ENCODE assay signal across 8 cellular contexts in the genomic region with DNA sequence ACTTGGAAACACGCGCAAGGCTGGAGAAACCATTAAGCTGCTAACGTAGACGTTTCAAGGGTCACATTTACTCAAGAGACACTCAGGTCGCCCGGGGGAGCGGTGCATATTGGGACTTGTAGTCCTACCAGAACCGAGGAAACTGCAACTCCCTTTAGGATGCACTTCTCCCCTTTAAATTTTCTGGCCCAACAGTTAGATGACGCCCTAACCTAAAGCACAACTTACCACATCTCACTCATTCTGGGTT. TPM values are rescaled to one million over a fixed set of nuclear protein-coding genes. Genes with fewer than 3 reads are reported as not detected.
DNase-seq lines count a peak whose midpoint lies in the region; ATAC-seq, FAIRE-seq and TF ChIP-seq lines count a peak whose summit lies in the region.

No MANE protein-coding gene starts in this region.

- no peak for DNase-seq in activated T-cell treated with anti-CD3 and anti-CD28 coated beads, Interleukin-2, amount 50 U/mL, for 72 hours
- DNase-seq in activated T-cell treated with anti-CD3 and anti-CD28 coated beads, Interleukin-2, amount 50 U/mL, for 1 hour, result no peak
- DNase-seq in NCI-H2107 treated with DMSO at 0.1 percent for 48 hours (lab: John Stamatoyannopoulos, UW; ENCODE audit: unreplicated experiment) (peak; percentile 73), bronchial epithelial cell (ENCODE audit: low read depth) (no peak), lower lobe of right lung (peak; percentile 92), thoracic aorta (ENCODE audit: low spot score) (peak; percentile 67)
- DNase-seq in activated CD4-positive, alpha-beta T cell treated with anti-CD3 and anti-CD28 coated beads for 48 hours, result no peak

- no peaks in the 10 kb centered on the region for H3K27me3 Mint-ChIP-seq in activated T-cell treated with anti-CD3 and anti-CD28 coated beads, Interleukin-2, amount 50 U/mL, for 72 hours (ENCODE audit: low read depth)

- FAIRE-seq in bronchial epithelial cell (lab: Jason Lieb, UNC), result no peak

- H3K36me3 ChIP-seq in bronchial epithelial cell (ENCODE audit: control insufficient read depth, insufficient read depth, low read length) (no peaks in the 10 kb centered on the region), lower lobe of right lung (no peaks in the 10 kb centered on the region), thoracic aorta (no peaks in the 10 kb centered on the region)

- no peaks in the 10 kb centered on the region for H3K9me3 Mint-ChIP-seq in activated T-cell treated with anti-CD3 and anti-CD28 coated beads, Interleukin-2, amount 50 U/mL, for 72 hours

- intact Hi-C loops in lower lobe of right lung (cut with DNase I), result no loop called here

- H3K4me1 Mint-ChIP-seq in activated T-cell treated with anti-CD3 and anti-CD28 coated beads, Interleukin-2, amount 50 U/mL, for 72 hours (ENCODE audit: low read depth), result peaks cover 25% of the 10 kb centered on the region

- peak overlapping the region; percentile 96 for H3K27ac ChIP-seq in lower lobe of right lung
- peak overlapping the region; percentile 84 to 94 for H3K27ac ChIP-seq in thoracic aorta

- peak overlapping the region; percentile 98 for H3K27ac Mint-ChIP-seq in activated T-cell treated with anti-CD3 and anti-CD28 coated beads, Interleukin-2, amount 50 U/mL, for 72 hours

- peaks cover 35% of the 10 kb centered on the region for H3K4me1 ChIP-seq in lower lobe of right lung
- peaks cover 23 to 38% of the 10 kb centered on the region in 2 donors for H3K4me1 ChIP-seq in thoracic aorta (ENCODE audit: control insufficient read depth in 1 of 2, low read depth in 2 of 2)

- ATAC-seq in activated T-cell treated with anti-CD3 and anti-CD28 coated beads, Interleukin-2, amount 50 U/mL, for 72 hours (replicated peaks in 1 of 2), result no peak
- ATAC-seq in HG02759 (IDR thresholded peaks at IDR 0.05; ENCODE audit: unreplicated experiment) (peak; percentile 51), lower lobe of right lung (peak; percentile 84), thoracic aorta (ENCODE audit: insufficient number of reproducible peaks, low FRiP score, low read depth) (peak; percentile 74)

- H3K9me3 ChIP-seq in lower lobe of right lung (no peaks in the 10 kb centered on the region), thoracic aorta (no peaks in the 10 kb centered on the region)

- no peaks in the 10 kb centered on the region for H3K27me3 ChIP-seq in bronchial epithelial cell (ENCODE audit: control insufficient read depth, insufficient read depth, low read length)
- no peaks in the 10 kb centered on the region for H3K27me3 ChIP-seq in lower lobe of right lung (ENCODE audit: low read depth)
- H3K27me3 ChIP-seq in thoracic aorta (replicated peaks; ENCODE audit: insufficient read depth), result no peaks in the 10 kb centered on the region

- H3K36me3 Mint-ChIP-seq in activated T-cell treated with anti-CD3 and anti-CD28 coated beads, Interleukin-2, amount 50 U/mL, for 72 hours (ENCODE audit: insufficient read depth in 2 of 2), result peaks cover 1 to 2% of the 10 kb centered on the region in 2 donors

- peak overlapping the region; percentile 99 for H3K4me3 ChIP-seq in bronchial epithelial cell (ENCODE audit: low read depth, low read length)
- peak overlapping the region; percentile 84 for H3K4me3 ChIP-seq in lower lobe of right lung
- H3K4me3 ChIP-seq in thoracic aorta, result peak overlapping the region; percentile 87

- TF ChIP-seq CTCF in bronchial epithelial cell (IDR thresholded peaks at IDR 0.05; ENCODE audit: insufficient read depth, low read length, severe bottlenecking), result no peak
- TF ChIP-seq CTCF in lower lobe of right lung (IDR thresholded peaks at IDR 0.05), result no peak
- no peak for TF ChIP-seq CTCF in thoracic aorta (IDR thresholded peaks at IDR 0.05)

- peak overlapping the region; percentile 95 to 97 for H3K4me3 Mint-ChIP-seq in activated T-cell treated with anti-CD3 and anti-CD28 coated beads, Interleukin-2, amount 50 U/mL, for 72 hours

RNA-seq across cellular contexts. Expression of a gene that starts 0.4 kb away (rescaled TPM):
- 10 to 100 TPM; 34.8 to 43.6 TPM for total RNA-seq in activated T-cell treated with anti-CD3 and anti-CD28 coated beads, Interleukin-2, amount 50 U/mL, for 72 hours
- 27.5 and 32.1 TPM in 2 replicates for total RNA-seq in bronchial epithelial cell
- 56.4 TPM for total RNA-seq in lower lobe of right lung
- total RNA-seq in thoracic aorta, result 10 to 100 TPM; 47.4 to 67.6 TPM

Comparison
In these comparisons a context has a peak if more than half of its experiments do, and no peak if none do; other contexts are left out.
1. ATAC-seq: peak in HG02759 (single experiment), lower lobe of right lung (2 of 2) and thoracic aorta (single experiment); none in activated T-cell treated with anti-CD3 and anti-CD28 coated beads, Interleukin-2, amount 50 U/mL, for 72 hours (0 of 2).
2. DNase-seq: peak in NCI-H2107 treated with DMSO at 0.1 percent for 48 hours (single experiment), lower lobe of right lung (single experiment) and thoracic aorta (single experiment); none in activated T-cell treated with anti-CD3 and anti-CD28 coated beads, Interleukin-2, amount 50 U/mL, for 72 hours (0 of 2), activated T-cell treated with anti-CD3 and anti-CD28 coated beads, Interleukin-2, amount 50 U/mL, for 1 hour (single experiment), bronchial epithelial cell (single experiment) and activated CD4-positive, alpha-beta T cell treated with anti-CD3 and anti-CD28 coated beads for 48 hours (single experiment).
3. Peak in every context shown above with its lines, with median percentiles within 50 percentile points of each other: H3K4me3 ChIP-seq.